ENCODE assay signal across 24 cellular contexts in the genomic region with DNA sequence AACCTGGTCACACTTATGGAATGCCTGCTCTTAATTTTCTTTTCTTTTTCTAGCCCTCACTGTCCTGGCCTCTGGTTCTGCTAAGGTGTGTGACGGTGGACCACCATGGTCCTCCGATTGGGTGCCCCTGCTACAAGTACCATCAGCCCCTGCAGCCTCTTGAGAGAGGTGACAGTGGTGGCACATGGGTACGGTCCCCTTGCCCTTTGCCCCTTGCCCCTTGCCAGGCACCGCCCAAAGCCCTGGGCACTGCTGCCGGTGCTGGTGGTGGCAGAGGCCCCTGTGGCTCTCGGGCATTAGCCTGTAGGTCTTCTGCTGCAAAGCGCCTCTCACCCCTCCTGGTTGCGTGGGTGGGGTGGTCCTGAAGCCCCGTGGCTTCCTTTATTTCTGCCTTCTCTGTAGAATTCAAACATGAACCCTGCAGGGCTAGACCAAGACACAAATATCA. TPM values are rescaled to one million over a fixed set of nuclear protein-coding genes. Genes with fewer than 3 reads are reported as not detected.
A peak's percentile ranks its signal among the peaks of the same experiment; 100 is the strongest.
DNase-seq lines count a peak whose midpoint lies in the region; ATAC-seq, FAIRE-seq and TF ChIP-seq lines count a peak whose summit lies in the region.
"Had no signal": no experiment of that assay in that cellular context is flagged by ENCODE, and none has a peak within 500 bp of the region (broad histone marks: within the 10 kb centered on the region; RNA-seq: fewer than 3 reads in every experiment).

No MANE protein-coding gene starts in this region.

- peaks cover 1% of the 10 kb centered on the region for H3K9me3 Mint-ChIP-seq in activated naive CD4-positive, alpha-beta T cell treated with anti-CD3 and anti-CD28 coated beads, Interleukin-2, amount 10 ng/mL, durations not matched to agents 7 days and 5 days
- no peaks in the 10 kb centered on the region for H3K9me3 Mint-ChIP-seq in activated naive CD4-positive, alpha-beta T cell treated with anti-CD3 and anti-CD28 coated beads for 36 hours
- H3K9me3 Mint-ChIP-seq in astrocyte (ENCODE audit: unreplicated experiment) = no peaks in the 10 kb centered on the region
- H3K9me3 Mint-ChIP-seq: memory B cell had no signal

- H2BK15ac ChIP-seq in IMR-90 (ENCODE audit: low read depth, low read length) = no peak overlapping the region

- no peak overlapping the region for H2BK120ac ChIP-seq in IMR-90 (ENCODE audit: low read depth, low read length)

- DNase-seq in activated naive CD4-positive, alpha-beta T cell treated with anti-CD3 and anti-CD28 coated beads, Interleukin-2, amount 10 ng/mL, durations not matched to agents 7 days and 5 days = no peak
- DNase-seq in activated naive CD4-positive, alpha-beta T cell treated with anti-CD3 and anti-CD28 coated beads for 36 hours = no peak
- no peak for DNase-seq in IMR-90
- DNase-seq in astrocyte (ENCODE audit: low read depth) = no peak
- DNase-seq in smooth muscle cell (lab: John Stamatoyannopoulos, UW; ENCODE audit: unreplicated experiment) = no peak
- no peak for DNase-seq in putamen (ENCODE audit: low spot score)
- no peak for DNase-seq in small intestine
- DNase-seq in PC-3 = no peak
- DNase-seq: activated effector memory CD4-positive, alpha-beta T cell treated with anti-CD3 and anti-CD28 coated beads, Interleukin-2, amount 50 U/mL, for 16 hours; caudate nucleus; dermis blood vessel endothelial cell; DMS153; glutamatergic neuron; HCEC 1CT; KBM-7; NCI-H1694; NCI-H2171; NCI-H524 treated with DMSO at 0.1 percent for 48 hours; right cardiac atrium; SK-N-SH; substantia nigra; upper lobe of right lung had no signal

- WGBS in IMR-90 (ENCODE audit: extremely low coverage in 2 of 2, insufficient read length in 1 of 2), 2 experiments = no CpG with 5 or more reads among the region's 9 CpGs
- 85% methylated on average over 9 of the region's 9 CpGs for WGBS in smooth muscle cell (ENCODE audit: low lambda C conversion rate)
- 32 to 74% (median 52%) methylated on average over 9 of the region's 9 CpGs for WGBS in small intestine, 3 donors

- peaks cover 39% of the 10 kb centered on the region for H3K27me3 Mint-ChIP-seq in activated naive CD4-positive, alpha-beta T cell treated with anti-CD3 and anti-CD28 coated beads, Interleukin-2, amount 10 ng/mL, durations not matched to agents 7 days and 5 days
- no peaks in the 10 kb centered on the region for H3K27me3 Mint-ChIP-seq in activated naive CD4-positive, alpha-beta T cell treated with anti-CD3 and anti-CD28 coated beads for 36 hours (ENCODE audit: low read depth)
- H3K27me3 Mint-ChIP-seq in astrocyte (ENCODE audit: low read depth, unreplicated experiment) = peaks cover 11% of the 10 kb centered on the region

- POLR2A ChIA-PET in IMR-90 (lab: Charles Lee; ENCODE audit: unreplicated experiment) = no interaction called here
- POLR2A ChIA-PET in PC-3 (lab: Charles Lee; ENCODE audit: unreplicated experiment) = no interaction called here

- peak overlapping the region; percentile 67 for H3K27ac Mint-ChIP-seq in activated naive CD4-positive, alpha-beta T cell treated with anti-CD3 and anti-CD28 coated beads, Interleukin-2, amount 10 ng/mL, durations not matched to agents 7 days and 5 days
- no peak overlapping the region for H3K27ac Mint-ChIP-seq in activated naive CD4-positive, alpha-beta T cell treated with anti-CD3 and anti-CD28 coated beads for 36 hours
- no peak overlapping the region for H3K27ac Mint-ChIP-seq in astrocyte (ENCODE audit: unreplicated experiment)
- H3K27ac Mint-ChIP-seq: memory B cell had no signal

- H4K8ac ChIP-seq in IMR-90 (ENCODE audit: low read depth in 2 of 2, low read length in 2 of 2) = no peak overlapping the region

- no peak; the same call in 1 of the 2 replicates for ATAC-seq in IMR-90 (ENCODE audit: low read depth)
- no peak; the same call in 1 of the 2 replicates for ATAC-seq in PC-3
- ATAC-seq: right cardiac atrium, upper lobe of right lung had no signal

- H3K9me1 ChIP-seq in IMR-90 (ENCODE audit: insufficient read depth, low read length) = 0 out of 2 replicates have a peak, but pooled peaks cover 3% of the 10 kb centered on the region

- H3K9me2 ChIP-seq in PC-3 (replicated peaks; ENCODE audit: low read length) = no peaks in the 10 kb centered on the region
- H3K9me2 ChIP-seq: SK-N-SH had no signal

- TF ChIP-seq POLR2A in IMR-90 (IDR thresholded peaks at IDR 0.05; ENCODE audit: low read depth, low read length) = no peak

- no peak overlapping the region for H3K56ac ChIP-seq in IMR-90 (ENCODE audit: extremely low read depth, insufficient read depth, low read length)

- no peak overlapping the region for H2AK5ac ChIP-seq in IMR-90 (ENCODE audit: low read depth, low read length)

- intact Hi-C loops in activated naive CD4-positive, alpha-beta T cell treated with anti-CD3 and anti-CD28 coated beads for 36 hours (cut with micrococcal nuclease) = no loop called here
- intact Hi-C loops in IMR-90 (cut with micrococcal nuclease) = no loop called here
- intact Hi-C loops in PC-3 (cut with micrococcal nuclease) = no loop called here

- TF ChIP-seq RAD21 in IMR-90 (IDR thresholded peaks at IDR 0.05; ENCODE audit: low read length) = no peak

- no peak overlapping the region for H2BK20ac ChIP-seq in IMR-90 (ENCODE audit: low read depth, low read length)

- no peaks in the 10 kb centered on the region for H3K9me3 ChIP-seq in IMR-90 (ENCODE audit: control insufficient read depth, insufficient read depth, low read length)
- no peaks in the 10 kb centered on the region for H3K9me3 ChIP-seq in astrocyte (ENCODE audit: insufficient read depth, low read depth, low read length)
- no peaks in the 10 kb centered on the region for H3K9me3 ChIP-seq in smooth muscle cell (replicated peaks; ENCODE audit: low read depth)
- no peaks in the 10 kb centered on the region for H3K9me3 ChIP-seq in small intestine (ENCODE audit: control insufficient read depth, low read depth)
- no peaks in the 10 kb centered on the region for H3K9me3 ChIP-seq in PC-3 (ENCODE audit: low read length)
- H3K9me3 ChIP-seq: SK-N-SH, upper lobe of right lung had no signal

- H3K27me3 ChIP-seq in IMR-90 (ENCODE audit: control insufficient read depth, insufficient read depth, low read length) = no peaks in the 10 kb centered on the region; the same call in 1 of the 2 replicates
- H3K27me3 ChIP-seq in astrocyte (ENCODE audit: insufficient read depth, low read length) = no peaks in the 10 kb centered on the region
- H3K27me3 ChIP-seq in smooth muscle cell (ENCODE audit: low read depth) = no peaks in the 10 kb centered on the region
- H3K27me3 ChIP-seq in small intestine (ENCODE audit: control insufficient read depth in 2 of 2, insufficient read depth in 2 of 2, low read length in 2 of 2) = peaks cover 0 to 2% of the 10 kb centered on the region in 2 donors
- peaks cover 16% of the 10 kb centered on the region; the same call in 1 of the 2 replicates for H3K27me3 ChIP-seq in PC-3 (ENCODE audit: low read length)
- H3K27me3 ChIP-seq: upper lobe of right lung had no signal

- H2BK5ac ChIP-seq in IMR-90 (ENCODE audit: low read depth, low read length, poor library complexity, severe bottlenecking) = no peak overlapping the region

- H3K4me1 ChIP-seq in IMR-90 (ENCODE audit: control insufficient read depth, insufficient read depth, low read length) = peaks cover 9% of the 10 kb centered on the region
- H3K4me1 ChIP-seq in astrocyte (ENCODE audit: insufficient read depth, low read length) = peaks cover 8% of the 10 kb centered on the region
- peaks cover 4% of the 10 kb centered on the region for H3K4me1 ChIP-seq in smooth muscle cell (ENCODE audit: low read depth)
- H3K4me1 ChIP-seq in small intestine (ENCODE audit: control insufficient read depth in 2 of 2, insufficient read depth in 1 of 2, low read depth in 1 of 2, low read length in 1 of 2) = no peaks in the 10 kb centered on the region
- H3K4me1 ChIP-seq in PC-3 (ENCODE audit: insufficient read depth, low read length) = no peaks in the 10 kb centered on the region
- H3K4me1 ChIP-seq: upper lobe of right lung had no signal

- no TSS peak for BruUV-seq in IMR-90 (replicated peaks; lab: Mats Ljungman, UMichigan)
- no TSS peak for BruUV-seq in PC-3 (replicated peaks; lab: Mats Ljungman, UMichigan)

- no peak overlapping the region; the same call in 1 of the 2 replicates for H3K4ac ChIP-seq in IMR-90 (ENCODE audit: low read depth, low read length)

- in situ Hi-C loops in IMR-90 (cut with MboI; ENCODE audit: low sequenced_read_pairs) = no loop called here

- dilution Hi-C loops in IMR-90 (cut with HindIII; ENCODE audit: low sequenced_read_pairs, unreplicated experiment) = no loop called here

- no peak overlapping the region for H3K18ac ChIP-seq in IMR-90 (ENCODE audit: low read depth, low read length)

- H3K4me1 Mint-ChIP-seq in activated naive CD4-positive, alpha-beta T cell treated with anti-CD3 and anti-CD28 coated beads, Interleukin-2, amount 10 ng/mL, durations not matched to agents 7 days and 5 days = peaks cover 51% of the 10 kb centered on the region
- H3K4me1 Mint-ChIP-seq in activated naive CD4-positive, alpha-beta T cell treated with anti-CD3 and anti-CD28 coated beads for 36 hours (ENCODE audit: low read depth) = peaks cover 35% of the 10 kb centered on the region
- H3K4me1 Mint-ChIP-seq in astrocyte (ENCODE audit: low read depth, unreplicated experiment) = peaks cover 4% of the 10 kb centered on the region

- no peak overlapping the region for H3K4me3 Mint-ChIP-seq in activated naive CD4-positive, alpha-beta T cell treated with anti-CD3 and anti-CD28 coated beads, Interleukin-2, amount 10 ng/mL, durations not matched to agents 7 days and 5 days
- H3K4me3 Mint-ChIP-seq in activated naive CD4-positive, alpha-beta T cell treated with anti-CD3 and anti-CD28 coated beads for 36 hours = no peak overlapping the region
- H3K4me3 Mint-ChIP-seq in astrocyte (ENCODE audit: unreplicated experiment) = no peak overlapping the region
- H3K4me3 Mint-ChIP-seq: CD14-positive monocyte, memory B cell had no signal

- FAIRE-seq in astrocyte (lab: Jason Lieb, UNC) = no peak
- no peak for FAIRE-seq in small intestine (lab: Jason Lieb, UNC)

- H4K20me1 ChIP-seq in IMR-90 (ENCODE audit: insufficient read depth, low read length) = no peaks in the 10 kb centered on the region
- no peaks in the 10 kb centered on the region for H4K20me1 ChIP-seq in astrocyte (ENCODE audit: insufficient read depth, low read length)
- H4K20me1 ChIP-seq in smooth muscle cell (ENCODE audit: low read depth) = no peaks in the 10 kb centered on the region
- no peaks in the 10 kb centered on the region for H4K20me1 ChIP-seq in PC-3 (ENCODE audit: low read length)

- no peak for TF ChIP-seq CTCF in IMR-90 (conservative IDR thresholded peaks at IDR 0.05; ENCODE audit: low read depth, low read length)
- TF ChIP-seq CTCF in astrocyte (IDR thresholded peaks at IDR 0.05; ENCODE audit: insufficient read depth, low read depth, low read length) = no peak
- TF ChIP-seq CTCF in smooth muscle cell (IDR thresholded peaks at IDR 0.05; ENCODE audit: borderline replicate concordance, insufficient read depth, poor library complexity, severe bottlenecking) = no peak
- TF ChIP-seq CTCF in PC-3 (conservative IDR thresholded peaks at IDR 0.05; ENCODE audit: low read depth, low read length) = no peak

- no peaks in the 10 kb centered on the region for H3K79me2 ChIP-seq in astrocyte (ENCODE audit: insufficient read depth, low read length)
- no peaks in the 10 kb centered on the region for H3K79me2 ChIP-seq in smooth muscle cell (ENCODE audit: low read depth)
- no peaks in the 10 kb centered on the region for H3K79me2 ChIP-seq in PC-3 (ENCODE audit: low read length)

- CTCF ChIA-PET in activated naive CD4-positive, alpha-beta T cell treated with anti-CD3 and anti-CD28 coated beads, Interleukin-2, amount 10 ng/mL, durations not matched to agents 7 days and 5 days (lab: Charles Lee) = interaction anchor here (1.6 to 2.1 kb wide), 2 partner anchors 85 to 114 kb away, joined by 4 to 7 read pairs; no protein-coding TSS in a partner anchor
- CTCF ChIA-PET in activated naive CD4-positive, alpha-beta T cell treated with anti-CD3 and anti-CD28 coated beads for 36 hours (lab: Charles Lee) = interaction anchor here (1.5 to 4.5 kb wide), 3 partner anchors 81 to 203 kb away, joined by 6 to 19 read pairs (median 9); no protein-coding TSS in a partner anchor
- CTCF ChIA-PET in IMR-90 (lab: Yijun Ruan, JAX) = no interaction called here
- CTCF ChIA-PET in PC-3 (lab: Charles Lee) = no interaction called here

- no peak overlapping the region for H4K5ac ChIP-seq in IMR-90 (ENCODE audit: low read depth, low read length)

- H3K36me3 ChIP-seq in IMR-90 (ENCODE audit: control insufficient read depth, insufficient read depth, low read length) = no peaks in the 10 kb centered on the region
- H3K36me3 ChIP-seq in astrocyte (ENCODE audit: insufficient read depth, low read length) = no peaks in the 10 kb centered on the region
- H3K36me3 ChIP-seq in smooth muscle cell (ENCODE audit: low read depth) = no peaks in the 10 kb centered on the region
- no peaks in the 10 kb centered on the region for H3K36me3 ChIP-seq in small intestine (ENCODE audit: control insufficient read depth in 2 of 2, insufficient read depth in 2 of 2, low read length in 2 of 2)
- H3K36me3 ChIP-seq in PC-3 (ENCODE audit: low read depth, low read length) = no peaks in the 10 kb centered on the region
- H3K36me3 ChIP-seq: upper lobe of right lung had no signal

- no peak overlapping the region for H4K91ac ChIP-seq in IMR-90 (ENCODE audit: insufficient read depth, low read depth, low read length)

- H3K36me3 Mint-ChIP-seq in activated naive CD4-positive, alpha-beta T cell treated with anti-CD3 and anti-CD28 coated beads, Interleukin-2, amount 10 ng/mL, durations not matched to agents 7 days and 5 days = peaks cover 2% of the 10 kb centered on the region
- H3K36me3 Mint-ChIP-seq in activated naive CD4-positive, alpha-beta T cell treated with anti-CD3 and anti-CD28 coated beads for 36 hours (ENCODE audit: low read depth) = no peaks in the 10 kb centered on the region
- H3K36me3 Mint-ChIP-seq in astrocyte (ENCODE audit: low read depth, unreplicated experiment) = peaks cover 2% of the 10 kb centered on the region
- H3K36me3 Mint-ChIP-seq: memory B cell had no signal

- no peak overlapping the region for H3K9ac ChIP-seq in IMR-90 (ENCODE audit: low read depth, low read length)
- H3K9ac ChIP-seq in astrocyte (ENCODE audit: low read length) = no peak overlapping the region
- H3K9ac ChIP-seq in smooth muscle cell (ENCODE audit: low read depth) = no peak overlapping the region
- no peak overlapping the region for H3K9ac ChIP-seq in PC-3 (ENCODE audit: low read length)
- H3K9ac ChIP-seq: SK-N-SH had no signal

- peak overlapping the region; percentile 16 for H2AFZ ChIP-seq in IMR-90 (replicated peaks; ENCODE audit: low read length, poor library complexity)
- H2AFZ ChIP-seq in astrocyte (ENCODE audit: low read depth, low read length) = no peak overlapping the region
- no peak overlapping the region for H2AFZ ChIP-seq in smooth muscle cell (ENCODE audit: low read depth)
- H2AFZ ChIP-seq in PC-3 (ENCODE audit: low read length) = no peak overlapping the region

- H3K4me3 ChIP-seq in IMR-90 (ENCODE audit: insufficient read depth, low read depth, low read length) = no peak overlapping the region
- no peak overlapping the region for H3K4me3 ChIP-seq in astrocyte (ENCODE audit: insufficient read depth, low read depth, low read length)
- H3K4me3 ChIP-seq in smooth muscle cell = no peak overlapping the region
- H3K4me3 ChIP-seq in small intestine (ENCODE audit: low read depth in 1 of 2, low read length in 2 of 2) = no peak overlapping the region
- no peak overlapping the region for H3K4me3 ChIP-seq in PC-3 (ENCODE audit: low read length)
- H3K4me3 ChIP-seq: upper lobe of right lung had no signal

- 0 out of 2 replicates have a peak overlapping the region, but pooled peaks have one; percentile 30 for H3K14ac ChIP-seq in IMR-90 (replicated peaks; ENCODE audit: low read depth, low read length)

- peak overlapping the region; percentile 23 for H2AK9ac ChIP-seq in IMR-90 (replicated peaks; ENCODE audit: low read depth, low read length, poor library complexity)

- no peak overlapping the region for H3K23ac ChIP-seq in IMR-90 (ENCODE audit: low read depth, low read length)

- H3K79me1 ChIP-seq in IMR-90 (ENCODE audit: low read depth in 1 of 2, low read length in 2 of 2) = no peaks in the 10 kb centered on the region

- H3K27ac ChIP-seq in IMR-90 (ENCODE audit: insufficient read depth, low read length) (no peak overlapping the region), astrocyte (ENCODE audit: low read depth, low read length) (no peak overlapping the region), smooth muscle cell (ENCODE audit: low read depth) (peak overlapping the region; percentile 86), small intestine (ENCODE audit: low read depth in 1 of 2, low read length in 1 of 2) (peak overlapping the region in 1 of 2 donors; percentile 45), PC-3 (ENCODE audit: low read length) (no peak overlapping the region)
- H3K27ac ChIP-seq: upper lobe of right lung had no signal

- H3F3A ChIP-seq in smooth muscle cell (ENCODE audit: low read depth) = no peaks in the 10 kb centered on the region
- H3F3A ChIP-seq in PC-3 (ENCODE audit: low read length, unreplicated experiment) = no peaks in the 10 kb centered on the region

- no peak overlapping the region for H3K4me2 ChIP-seq in IMR-90 (ENCODE audit: low read depth, low read length)
- peak overlapping the region; percentile 65 for H3K4me2 ChIP-seq in astrocyte (ENCODE audit: low read length)
- H3K4me2 ChIP-seq in smooth muscle cell = peak overlapping the region; percentile 57
- H3K4me2 ChIP-seq in PC-3 (ENCODE audit: low read length) = no peak overlapping the region
- H3K4me2 ChIP-seq: SK-N-SH had no signal

RNA-seq across cellular contexts. Expression of a gene that starts 51.9 kb away (rescaled TPM):
- total RNA-seq in activated naive CD4-positive, alpha-beta T cell treated with anti-CD3 and anti-CD28 coated beads for 36 hours = 10 to 100 TPM; 34.3 to 35.6 TPM
- total RNA-seq in IMR-90 (2012; rRNA removed) = 35.7 and 48.6 TPM in 2 replicates
- polyA plus RNA-seq in IMR-90 (2012; rRNA removed) = 21.3 and 24.1 TPM in 2 replicates
- polyA plus RNA-seq in IMR-90 (2012; cell fraction: cytosol; rRNA removed) = 11.5 and 17.4 TPM in 2 replicates
- polyA plus RNA-seq in IMR-90 (2012; cell fraction: nucleus; rRNA removed; ENCODE audit: low replicate concordance) = 8.3 and 9.7 TPM in 2 replicates
- 15.3 and 16.8 TPM in 2 replicates for total RNA-seq in astrocyte
- 28.1 and 37.7 TPM in 2 replicates for total RNA-seq in smooth muscle cell
- polyA plus RNA-seq in smooth muscle cell = 33.4 and 36.6 TPM in 2 replicates
- 10 to 100 TPM in 1 of 3 donors, 1 to 10 TPM in 2; 2.0 to 11.6 (median 3.7) TPM for polyA plus RNA-seq in small intestine
- 3.0 and 3.1 TPM in 2 replicates for total RNA-seq in PC-3 (2014; rRNA removed)

Comparison
In these comparisons a context has a peak if more than half of its experiments do, and no peak if none do; other contexts are left out.
1. H3K4me2 ChIP-seq: peak in astrocyte (single experiment) and smooth muscle cell (single experiment); none in IMR-90 (single experiment) and PC-3 (single experiment).
2. CTCF ChIA-PET loops: an anchor here in activated naive CD4-positive, alpha-beta T cell treated with anti-CD3 and anti-CD28 coated beads, Interleukin-2, amount 10 ng/mL, durations not matched to agents 7 days and 5 days (1.6 to 2.1 kb wide) and activated naive CD4-positive, alpha-beta T cell treated with anti-CD3 and anti-CD28 coated beads for 36 hours (1.5 to 4.5 kb wide); none called in IMR-90 and PC-3.